1 cellular context compared by ENCODE assay signal in the genomic region with DNA sequence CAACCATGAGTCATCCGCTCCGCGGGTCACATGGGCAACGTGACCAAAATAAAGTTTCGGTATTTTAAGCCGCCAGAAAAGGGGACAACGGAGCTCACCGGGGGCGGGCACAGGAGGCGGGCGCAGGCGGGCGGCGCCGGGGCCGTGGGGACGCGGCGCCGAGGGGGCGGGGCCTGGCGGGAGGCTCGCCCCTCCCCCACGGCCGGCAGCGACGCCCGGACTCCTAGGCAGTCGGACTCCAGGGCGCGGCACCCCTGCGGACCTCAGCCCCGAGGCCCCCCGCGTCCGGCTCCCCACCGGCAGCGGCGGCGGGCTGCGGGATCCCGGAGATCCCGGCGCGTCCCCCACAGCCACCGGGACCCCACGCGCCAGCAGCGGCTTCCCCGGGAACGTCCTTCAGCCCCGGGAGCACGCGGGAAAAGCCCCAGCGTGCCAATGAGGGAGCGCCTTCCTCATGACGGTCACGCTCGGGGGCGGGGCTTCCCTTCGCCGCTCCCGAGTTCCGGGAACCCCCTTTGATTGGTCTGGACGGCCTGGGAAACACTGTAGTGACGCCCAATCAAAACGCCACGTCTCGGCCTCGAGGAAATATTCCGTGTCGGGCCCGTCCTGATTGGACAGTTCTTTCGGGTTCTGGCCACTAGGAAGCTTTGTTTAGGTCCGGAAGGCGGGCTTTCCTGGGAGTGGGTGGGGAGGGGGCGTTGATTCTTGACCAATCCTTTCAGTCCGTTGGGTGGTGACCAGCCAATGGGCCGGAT.
TF ChIP-seq lines count a peak whose summit lies in the region.

No MANE protein-coding gene starts in this region.

TF ChIP-seq in A549, 52 proteins besides CTCF, POLR2A, EP300 and RAD21 (continued from another document):
- TF ChIP-seq KDM1A (IDR thresholded peaks at IDR 0.05; ENCODE audit: low read depth) = no peak
- TF ChIP-seq CBX8 (IDR thresholded peaks at IDR 0.05) = no peak
- no peak for TF ChIP-seq NR3C1 (IDR thresholded peaks at IDR 0.05)
- TF ChIP-seq, protein P1, sequence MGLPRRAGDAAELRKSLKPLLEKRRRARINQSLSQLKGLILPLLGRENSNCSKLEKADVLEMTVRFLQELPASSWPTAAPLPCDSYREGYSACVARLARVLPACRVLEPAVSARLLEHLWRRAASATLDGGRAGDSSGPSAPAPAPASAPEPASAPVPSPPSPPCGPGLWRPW (IDR thresholded peaks at IDR 0.05) = no peak
- peak; percentile 9 to 81; a peak in 3 of 5 replicates for TF ChIP-seq JUN (IDR thresholded peaks at IDR 0.05)
- TF ChIP-seq HOXB13 (CRISPR knock-in tag; IDR thresholded peaks at IDR 0.05; ENCODE audit: low read depth) = peak; percentile 35; the same call in 1 of the 2 replicates
- peak; percentile 79 for TF ChIP-seq RFX5 (IDR thresholded peaks at IDR 0.05)
- no peak for TF ChIP-seq RARB (CRISPR knock-in tag; IDR thresholded peaks at IDR 0.05)
- no peak for TF ChIP-seq SREBF2 (IDR thresholded peaks at IDR 0.05)
- TF ChIP-seq, protein P2, sequence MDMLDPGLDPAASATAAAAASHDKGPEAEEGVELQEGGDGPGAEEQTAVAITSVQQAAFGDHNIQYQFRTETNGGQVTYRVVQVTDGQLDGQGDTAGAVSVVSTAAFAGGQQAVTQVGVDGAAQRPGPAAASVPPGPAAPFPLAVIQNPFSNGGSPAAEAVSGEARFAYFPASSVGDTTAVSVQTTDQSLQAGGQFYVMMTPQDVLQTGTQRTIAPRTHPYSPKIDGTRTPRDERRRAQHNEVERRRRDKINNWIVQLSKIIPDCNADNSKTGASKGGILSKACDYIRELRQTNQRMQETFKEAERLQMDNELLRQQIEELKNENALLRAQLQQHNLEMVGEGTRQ (IDR thresholded peaks at IDR 0.05) = peak; percentile 81; the same call in 1 of the 2 replicates
- no peak for TF ChIP-seq POLR2AphosphoS2 (conservative IDR thresholded peaks at IDR 0.05; ENCODE audit: low read length)
- no peak for TF ChIP-seq TFCP2L1 (CRISPR knock-in tag; IDR thresholded peaks at IDR 0.05)
- no peak for TF ChIP-seq CEBPB (IDR thresholded peaks at IDR 0.05)
- TF ChIP-seq HOXB5 (CRISPR knock-in tag; IDR thresholded peaks at IDR 0.05) = peak; percentile 54; the same call in 1 of the 2 replicates
- no peak for TF ChIP-seq RNF2 (IDR thresholded peaks at IDR 0.05; ENCODE audit: borderline replicate concordance, low read depth)
- TF ChIP-seq, protein P3, sequence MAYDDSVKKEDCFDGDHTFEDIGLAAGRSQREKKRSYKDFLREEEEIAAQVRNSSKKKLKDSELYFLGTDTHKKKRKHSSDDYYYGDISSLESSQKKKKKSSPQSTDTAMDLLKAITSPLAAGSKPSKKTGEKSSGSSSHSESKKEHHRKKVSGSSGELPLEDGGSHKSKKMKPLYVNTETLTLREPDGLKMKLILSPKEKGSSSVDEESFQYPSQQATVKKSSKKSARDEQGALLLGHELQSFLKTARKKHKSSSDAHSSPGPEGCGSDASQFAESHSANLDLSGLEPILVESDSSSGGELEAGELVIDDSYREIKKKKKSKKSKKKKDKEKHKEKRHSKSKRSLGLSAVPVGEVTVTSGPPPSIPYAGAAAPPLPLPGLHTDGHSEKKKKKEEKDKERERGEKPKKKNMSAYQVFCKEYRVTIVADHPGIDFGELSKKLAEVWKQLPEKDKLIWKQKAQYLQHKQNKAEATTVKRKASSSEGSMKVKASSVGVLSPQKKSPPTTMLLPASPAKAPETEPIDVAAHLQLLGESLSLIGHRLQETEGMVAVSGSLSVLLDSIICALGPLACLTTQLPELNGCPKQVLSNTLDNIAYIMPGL (CRISPR knock-in tag; IDR thresholded peaks at IDR 0.05; ENCODE audit: borderline replicate concordance) = no peak
- TF ChIP-seq FOXS1 (CRISPR knock-in tag; IDR thresholded peaks at IDR 0.05) = no peak
- TF ChIP-seq, protein P4, sequence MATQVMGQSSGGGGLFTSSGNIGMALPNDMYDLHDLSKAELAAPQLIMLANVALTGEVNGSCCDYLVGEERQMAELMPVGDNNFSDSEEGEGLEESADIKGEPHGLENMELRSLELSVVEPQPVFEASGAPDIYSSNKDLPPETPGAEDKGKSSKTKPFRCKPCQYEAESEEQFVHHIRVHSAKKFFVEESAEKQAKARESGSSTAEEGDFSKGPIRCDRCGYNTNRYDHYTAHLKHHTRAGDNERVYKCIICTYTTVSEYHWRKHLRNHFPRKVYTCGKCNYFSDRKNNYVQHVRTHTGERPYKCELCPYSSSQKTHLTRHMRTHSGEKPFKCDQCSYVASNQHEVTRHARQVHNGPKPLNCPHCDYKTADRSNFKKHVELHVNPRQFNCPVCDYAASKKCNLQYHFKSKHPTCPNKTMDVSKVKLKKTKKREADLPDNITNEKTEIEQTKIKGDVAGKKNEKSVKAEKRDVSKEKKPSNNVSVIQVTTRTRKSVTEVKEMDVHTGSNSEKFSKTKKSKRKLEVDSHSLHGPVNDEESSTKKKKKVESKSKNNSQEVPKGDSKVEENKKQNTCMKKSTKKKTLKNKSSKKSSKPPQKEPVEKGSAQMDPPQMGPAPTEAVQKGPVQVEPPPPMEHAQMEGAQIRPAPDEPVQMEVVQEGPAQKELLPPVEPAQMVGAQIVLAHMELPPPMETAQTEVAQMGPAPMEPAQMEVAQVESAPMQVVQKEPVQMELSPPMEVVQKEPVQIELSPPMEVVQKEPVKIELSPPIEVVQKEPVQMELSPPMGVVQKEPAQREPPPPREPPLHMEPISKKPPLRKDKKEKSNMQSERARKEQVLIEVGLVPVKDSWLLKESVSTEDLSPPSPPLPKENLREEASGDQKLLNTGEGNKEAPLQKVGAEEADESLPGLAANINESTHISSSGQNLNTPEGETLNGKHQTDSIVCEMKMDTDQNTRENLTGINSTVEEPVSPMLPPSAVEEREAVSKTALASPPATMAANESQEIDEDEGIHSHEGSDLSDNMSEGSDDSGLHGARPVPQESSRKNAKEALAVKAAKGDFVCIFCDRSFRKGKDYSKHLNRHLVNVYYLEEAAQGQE (IDR thresholded peaks at IDR 0.05) = no peak
- TF ChIP-seq EHF (CRISPR knock-in tag; IDR thresholded peaks at IDR 0.05) = no peak
- TF ChIP-seq HOXA7 (CRISPR knock-in tag; IDR thresholded peaks at IDR 0.05) = no peak
- TF ChIP-seq, protein P5, sequence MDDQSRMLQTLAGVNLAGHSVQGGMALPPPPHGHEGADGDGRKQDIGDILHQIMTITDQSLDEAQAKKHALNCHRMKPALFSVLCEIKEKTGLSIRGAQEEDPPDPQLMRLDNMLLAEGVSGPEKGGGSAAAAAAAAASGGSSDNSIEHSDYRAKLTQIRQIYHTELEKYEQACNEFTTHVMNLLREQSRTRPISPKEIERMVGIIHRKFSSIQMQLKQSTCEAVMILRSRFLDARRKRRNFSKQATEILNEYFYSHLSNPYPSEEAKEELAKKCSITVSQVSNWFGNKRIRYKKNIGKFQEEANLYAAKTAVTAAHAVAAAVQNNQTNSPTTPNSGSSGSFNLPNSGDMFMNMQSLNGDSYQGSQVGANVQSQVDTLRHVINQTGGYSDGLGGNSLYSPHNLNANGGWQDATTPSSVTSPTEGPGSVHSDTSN (IDR thresholded peaks at IDR 0.05) = no peak
- 0 out of 2 replicates have a peak, but pooled peaks have one; percentile 29 for TF ChIP-seq FOSL2 (IDR thresholded peaks at IDR 0.05)
- TF ChIP-seq FOSL2 (CRISPR knock-in tag; IDR thresholded peaks at IDR 0.05) = no peak; the same call in none of the 2 replicates
- TF ChIP-seq ESRRA (IDR thresholded peaks at IDR 0.05; ENCODE audit: borderline replicate concordance, low read length) = no peak
- no peak for TF ChIP-seq NFE2L2 (conservative IDR thresholded peaks at IDR 0.05; ENCODE audit: low read length)
- TF ChIP-seq ZSCAN20 (CRISPR knock-in tag; IDR thresholded peaks at IDR 0.05) = no peak
- no peak for TF ChIP-seq ZC3H11A (IDR thresholded peaks at IDR 0.05)
- TF ChIP-seq GATA3 (IDR thresholded peaks at IDR 0.05; ENCODE audit: borderline replicate concordance) = no peak
- no peak for TF ChIP-seq CHD4 (IDR thresholded peaks at IDR 0.05; ENCODE audit: borderline replicate concordance)
